8 cellular contexts compared by ENCODE assay signal in genomic region chr20:63979221-63979548, GRCh38. TPM values are rescaled to one million over a fixed set of nuclear protein-coding genes. Genes with fewer than 3 reads are reported as not detected.
DNase-seq lines count a peak whose midpoint lies in the region; ATAC-seq and TF ChIP-seq lines count a peak whose summit lies in the region.

No MANE protein-coding gene starts in this region.

- H3K79me2 ChIP-seq in DND-41 (ENCODE audit: insufficient read depth, low read length), result peaks cover 37% of the 10 kb centered on the region

- H3K4me3 ChIP-seq in DND-41 (ENCODE audit: low read depth in 1 of 2, low read length in 2 of 2) (peak overlapping the region; percentile 34 to 97; a peak in 3 of 4 replicates), Panc1 (ENCODE audit: low read depth in 2 of 2, low read length in 2 of 2) (peak overlapping the region; percentile 62 to 76), esophagus squamous epithelium (peak overlapping the region; percentile 44 to 99 (median 90)), ovary (peak overlapping the region; percentile 35)

- H3K36me3 ChIP-seq in DND-41 (ENCODE audit: insufficient read depth, low read length) (peaks cover 37% of the 10 kb centered on the region), Panc1 (ENCODE audit: control insufficient read depth, insufficient read depth, low read length) (peaks cover 5% of the 10 kb centered on the region; the same call in 1 of the 2 replicates), esophagus squamous epithelium (peaks cover 0 to 43% (median 7%) of the 10 kb centered on the region in 3 donors), ovary (no peaks in the 10 kb centered on the region)

- peak overlapping the region; percentile 89 for H3K4me2 ChIP-seq in DND-41 (ENCODE audit: insufficient read depth, low read length)

- CTCF ChIA-PET in Panc1 (lab: Charles Lee), result interaction anchor here (2.3 kb wide), 1 partner anchor 59 kb away, joined by 9 read pairs; no protein-coding TSS in a partner anchor

- POLR2A ChIA-PET in Panc1 (lab: Charles Lee), result no interaction called here

- H2AFZ ChIP-seq in DND-41 (ENCODE audit: low read depth, low read length), result peak overlapping the region; percentile 65

- H3K9ac ChIP-seq in DND-41 (ENCODE audit: low read depth, low read length), result peak overlapping the region; percentile 76

- H3K27ac ChIP-seq in DND-41 (ENCODE audit: low read length) (peak overlapping the region; percentile 55), Panc1 (ENCODE audit: low read length) (peak overlapping the region; percentile 84), esophagus squamous epithelium (peak overlapping the region; percentile 86 to 95 (median 88)), ovary (no peak overlapping the region)

- DNase-seq in DND-41, result peak; percentile 42
- no peak for DNase-seq in Panc1 (ENCODE audit: low read depth, low spot score)
- DNase-seq in esophagus squamous epithelium (lab: John Stamatoyannopoulos, UW), result no peak
- DNase-seq in ovary, result peak in 1 of 5 donors; percentile 46
- DNase-seq in activated CD4-positive, CD25-positive, alpha-beta regulatory T cell (lab: John Stamatoyannopoulos, UW), result no peak
- DNase-seq in HCEC 1CT, result no peak
- DNase-seq in GF-D8 (lab: John Stamatoyannopoulos, UW), result no peak

- no CpG with 5 or more reads among the region's 45 CpGs for WGBS in esophagus squamous epithelium, 2 donors
- 0 to 1% (median 0%) methylated on average over 6 to 45 of the region's 45 CpGs for WGBS in ovary, 3 donors

- in situ Hi-C loops in Panc1 (cut with HindIII; ENCODE audit: low pct_unique_long_range_greater_than_20kb, low sequenced_read_pairs), result no loop called here

- no peak for TF ChIP-seq EP300 in ovary (IDR thresholded peaks at IDR 0.05)

- TF ChIP-seq CTCF in DND-41 (IDR thresholded peaks at IDR 0.05; ENCODE audit: borderline replicate concordance, extremely low read depth, low read length, poor library complexity, severe bottlenecking) (no peak), Panc1 (IDR thresholded peaks at IDR 0.05) (no peak), esophagus squamous epithelium (IDR thresholded peaks at IDR 0.05) (no peak), ovary (IDR thresholded peaks at IDR 0.05) (no peak)

- BruUV-seq in Panc1 (replicated peaks; lab: Mats Ljungman, UMichigan), result no TSS peak

- H3K4me1 ChIP-seq in DND-41 (ENCODE audit: insufficient read depth, low read length), result peaks cover 47% of the 10 kb centered on the region
- H3K4me1 ChIP-seq in Panc1 (ENCODE audit: control insufficient read depth, insufficient read depth, low read length), result peaks cover 42% of the 10 kb centered on the region
- H3K4me1 ChIP-seq in esophagus squamous epithelium, result peaks cover 39 to 65% (median 48%) of the 10 kb centered on the region in 3 donors
- H3K4me1 ChIP-seq in ovary (ENCODE audit: insufficient read depth), result peaks cover 16% of the 10 kb centered on the region

- no peak for ATAC-seq in DND-41 (ENCODE audit: insufficient read depth, low read depth)
- no peak for ATAC-seq in Panc1
- ATAC-seq in HG03039 (IDR thresholded peaks at IDR 0.05; ENCODE audit: unreplicated experiment), result no peak

- intact Hi-C loops in Panc1 (cut with micrococcal nuclease; ENCODE audit: unreplicated experiment), result no loop called here
- intact Hi-C loops in esophagus squamous epithelium (cut with DNase I), result no loop called here
- intact Hi-C loops in ovary (cut with DNase I), result loop anchor here in 2 of 4 donors (5.0 to 10.0 kb wide), 2 partner anchors 204 to 442 kb away; partner anchors contain the start of gene PTK6 (in 1 of the 2)

- H3K9me3 ChIP-seq in DND-41 (ENCODE audit: insufficient read depth, low read length, severe bottlenecking) (no peaks in the 10 kb centered on the region), Panc1 (ENCODE audit: control insufficient read depth, insufficient read depth, low read depth, low read length) (no peaks in the 10 kb centered on the region), esophagus squamous epithelium (no peaks in the 10 kb centered on the region), ovary (no peaks in the 10 kb centered on the region)

- H4K20me1 ChIP-seq in DND-41 (ENCODE audit: insufficient read depth, low read length), result peaks cover 18% of the 10 kb centered on the region

- H3K27me3 ChIP-seq in DND-41 (ENCODE audit: insufficient read depth, low read length, poor library complexity), result no peaks in the 10 kb centered on the region
- H3K27me3 ChIP-seq in Panc1 (ENCODE audit: control insufficient read depth, insufficient read depth, low read length), result no peaks in the 10 kb centered on the region
- H3K27me3 ChIP-seq in esophagus squamous epithelium, result no peaks in the 10 kb centered on the region
- H3K27me3 ChIP-seq in ovary, result peaks cover 5% of the 10 kb centered on the region

- TF ChIP-seq POLR2A in esophagus squamous epithelium (IDR thresholded peaks at IDR 0.05) (no peak), ovary (IDR thresholded peaks at IDR 0.05) (no peak)

RNA-seq across cellular contexts. Expression of gene SAMD10, which starts 0.3 kb away (rescaled TPM):
- total RNA-seq in Panc1 (2021; ENCODE audit: unreplicated experiment) (8.8 TPM), esophagus squamous epithelium (10 to 100 TPM in 1 of 4 donors, 1 to 10 TPM in 3; 5.1 to 15.9 (median 6.8) TPM), ovary (1 to 10 TPM in 2 of 7 donors, under 1 TPM in 5; 0.20 to 3.1 (median 0.65) TPM)
- polyA plus RNA-seq in Panc1 (2012; ENCODE audit: insufficient read length), result 13.2 TPM
- polyA plus RNA-seq in ovary, result under 1 TPM; 0.27 to 0.50 TPM

RNA-seq across cellular contexts. Expression of gene PRPF6, which starts 1.7 kb away (rescaled TPM):
- total RNA-seq in Panc1 (2021; ENCODE audit: unreplicated experiment) (88.4 TPM), esophagus squamous epithelium (10 to 100 TPM; 34.1 to 57.4 (median 45.8) TPM), ovary (10 to 100 TPM; 46.5 to 84.9 (median 73.4) TPM)
- polyA plus RNA-seq in Panc1 (2012; ENCODE audit: insufficient read length), result 125 TPM
- polyA plus RNA-seq in ovary, result 10 to 100 TPM; 60.0 to 61.6 TPM

RNA-seq across cellular contexts. Expression of gene ZNF512B, which starts 9.5 kb away (rescaled TPM):
- 17.9 TPM for total RNA-seq in Panc1 (2021; ENCODE audit: unreplicated experiment)
- 13.6 TPM for polyA plus RNA-seq in Panc1 (2012; ENCODE audit: insufficient read length)
- total RNA-seq in esophagus squamous epithelium, result 10 to 100 TPM; 10.7 to 17.6 (median 14.2) TPM
- total RNA-seq in ovary, result 10 to 100 TPM in 5 of 7 donors, 1 to 10 TPM in 2; 6.3 to 24.7 (median 22.3) TPM
- polyA plus RNA-seq in ovary, result 10 to 100 TPM in 1 of 2 donors, 1 to 10 TPM in 1; 2.5 to 14.0 TPM

RNA-seq across cellular contexts. Expression of gene UCKL1, which starts 23.0 kb away (rescaled TPM):
- 47.4 TPM for total RNA-seq in Panc1 (2021; ENCODE audit: unreplicated experiment)
- 76.5 TPM for polyA plus RNA-seq in Panc1 (2012; ENCODE audit: insufficient read length)
- 10 to 100 TPM; 23.1 to 38.0 (median 25.6) TPM for total RNA-seq in esophagus squamous epithelium
- 10 to 100 TPM; 32.0 to 58.6 (median 47.0) TPM for total RNA-seq in ovary
- 10 to 100 TPM in 1 of 2 donors, 1 to 10 TPM in 1; 6.6 to 54.4 TPM for polyA plus RNA-seq in ovary

RNA-seq across cellular contexts. Expression of gene C20orf204, which starts 56.8 kb away (rescaled TPM):
- total RNA-seq in Panc1 (2021; ENCODE audit: unreplicated experiment) (1.9 TPM), esophagus squamous epithelium (under 1 TPM in 3 of 4 donors, not detected in 1; 0.26 to 0.57 (median 0.57) TPM), ovary (1 to 10 TPM in 6 of 7 donors, under 1 TPM in 1; 0.60 to 2.8 (median 1.8) TPM)
- 3.3 TPM for polyA plus RNA-seq in Panc1 (2012; ENCODE audit: insufficient read length)
- under 1 TPM; 0.20 to 0.61 TPM for polyA plus RNA-seq in ovary

Comparison
In these comparisons a context has a peak if more than half of its experiments do, and no peak if none do; other contexts are left out.
1. H3K27ac ChIP-seq: peak in DND-41 (single experiment), Panc1 (single experiment) and esophagus squamous epithelium (4 of 4); none in ovary (0 of 2).
2. H3K4me3 ChIP-seq: peak in every context shown above with its lines; median percentile 90 in esophagus squamous epithelium; 69 in Panc1; 66 in DND-41; 35 in ovary.